ENCODE assay signal across 10 cellular contexts in genomic region chr17:81516439-81516838, GRCh38. TPM values are rescaled to one million over a fixed set of nuclear protein-coding genes. Genes with fewer than 3 reads are reported as not detected.
DNase-seq lines count a peak whose midpoint lies in the region; ATAC-seq and TF ChIP-seq lines count a peak whose summit lies in the region.
"Had no signal": no experiment of that assay in that cellular context is flagged by ENCODE, and none has a peak within 500 bp of the region (broad histone marks: within the 10 kb centered on the region; RNA-seq: fewer than 3 reads in every experiment).

No MANE protein-coding gene starts in this region.

- peak overlapping the region; percentile 100 for H3K9ac ChIP-seq in HUES6 (ENCODE audit: low read length)
- no peak overlapping the region for H3K9ac ChIP-seq in mammary epithelial cell (ENCODE audit: insufficient read depth, low read length)

- CTCF ChIA-PET in mammary epithelial cell (lab: Charles Lee; ENCODE audit: low non-redundant PET): no interaction called here

- peaks cover 9% of the 10 kb centered on the region for H4K20me1 ChIP-seq in mammary epithelial cell (ENCODE audit: insufficient read depth, low read length)

- BruUV-seq in mammary epithelial cell (replicated peaks; lab: Mats Ljungman, UMichigan): no TSS peak

- in situ Hi-C loops in mammary epithelial cell (cut with MboI; ENCODE audit: low sequenced_read_pairs in 2 of 2): no loop called here

- no peak overlapping the region for H2AFZ ChIP-seq in ACC112 (ENCODE audit: low read length, unreplicated experiment)
- H2AFZ ChIP-seq in mammary epithelial cell (ENCODE audit: low read depth, low read length): no peak overlapping the region

- DNase-seq in mammary epithelial cell: no peak
- no peak for DNase-seq in NCI-H526 (lab: John Stamatoyannopoulos, UW)
- DNase-seq in HT-29 (ENCODE audit: low spot score): no peak
- DNase-seq: GDM1, KBM-7 had no signal

- H3K36me3 ChIP-seq in ACC112 (ENCODE audit: insufficient read depth, low read length) (peaks cover 9% of the 10 kb centered on the region; the same call in 1 of the 2 replicates), HUES6 (ENCODE audit: control insufficient read depth, insufficient read depth, low read length) (peaks cover 8% of the 10 kb centered on the region), mammary epithelial cell (ENCODE audit: insufficient read depth, low read length) (peaks cover 5% of the 10 kb centered on the region), muscle layer of duodenum (ENCODE audit: control insufficient read depth in 1 of 2, insufficient read depth in 2 of 2, low read length in 2 of 2) (peaks cover 3 to 8% of the 10 kb centered on the region in 2 donors)

- H3K9me3 ChIP-seq in HUES6 (ENCODE audit: control insufficient read depth, insufficient read depth, low read depth, low read length) (no peaks in the 10 kb centered on the region), mammary epithelial cell (replicated peaks; ENCODE audit: insufficient read depth, low read length) (no peaks in the 10 kb centered on the region), muscle layer of duodenum (ENCODE audit: control insufficient read depth in 1 of 2, low read length in 2 of 2) (no peaks in the 10 kb centered on the region)

- H3K27me3 ChIP-seq in ACC112 (ENCODE audit: insufficient read depth, low read length): no peaks in the 10 kb centered on the region
- peaks cover 30% of the 10 kb centered on the region for H3K27me3 ChIP-seq in HUES6 (ENCODE audit: control insufficient read depth, insufficient read depth, low read length)
- no peaks in the 10 kb centered on the region for H3K27me3 ChIP-seq in mammary epithelial cell (ENCODE audit: insufficient read depth, low read length)
- H3K27me3 ChIP-seq in muscle layer of duodenum (ENCODE audit: low read depth, low read length): no peaks in the 10 kb centered on the region

- H3K4me3 ChIP-seq in ACC112 (ENCODE audit: low read depth, low read length) (peak overlapping the region; percentile 80), HUES6 (ENCODE audit: low read depth, low read length) (peak overlapping the region; percentile 90), mammary epithelial cell (replicated peaks in 1 of 3; ENCODE audit: insufficient read depth in 1 of 3, low read depth in 2 of 3, low read length in 3 of 3) (peak overlapping the region; percentile 31 to 66 (median 59)), muscle layer of duodenum (ENCODE audit: low read depth in 1 of 2, low read length in 2 of 2) (peak overlapping the region; percentile 64 to 89)

- H3K79me2 ChIP-seq in ACC112 (ENCODE audit: control insufficient read depth, insufficient read depth, low read length, unreplicated experiment) (peaks cover 33% of the 10 kb centered on the region), mammary epithelial cell (ENCODE audit: insufficient read depth, low read length) (peaks cover 40% of the 10 kb centered on the region)

- H3K27ac ChIP-seq in ACC112 (ENCODE audit: low read depth, low read length): no peak overlapping the region
- H3K27ac ChIP-seq in HUES6 (ENCODE audit: low read depth, low read length): peak overlapping the region; percentile 12; the same call in 1 of the 2 replicates
- no peak overlapping the region for H3K27ac ChIP-seq in mammary epithelial cell (ENCODE audit: insufficient read depth, low read depth, low read length)
- peak overlapping the region; percentile 56 for H3K27ac ChIP-seq in muscle layer of duodenum (ENCODE audit: low read length)

- 11% methylated on average over 3 of the region's 4 CpGs for WGBS in mammary epithelial cell (ENCODE audit: low coverage, missing lambda C conversion rate)

- ATAC-seq in HG03095 (IDR thresholded peaks at IDR 0.05; ENCODE audit: unreplicated experiment) (no peak), GM21381 (IDR thresholded peaks at IDR 0.05; ENCODE audit: unreplicated experiment) (no peak)

- H3K4me1 ChIP-seq in ACC112 (ENCODE audit: control insufficient read depth, insufficient read depth, low read length, unreplicated experiment) (peaks cover 23% of the 10 kb centered on the region), HUES6 (ENCODE audit: control insufficient read depth, insufficient read depth, low read length) (peaks cover 41% of the 10 kb centered on the region), mammary epithelial cell (ENCODE audit: insufficient read depth, low read length) (peaks cover 60% of the 10 kb centered on the region), muscle layer of duodenum (ENCODE audit: control insufficient read depth in 1 of 2, insufficient read depth in 2 of 2, low read length in 2 of 2) (peaks cover 9 to 47% of the 10 kb centered on the region in 2 donors)

- peak overlapping the region; percentile 99 for H3K4me2 ChIP-seq in mammary epithelial cell (ENCODE audit: insufficient read depth, low read depth, low read length)

- dilution Hi-C loops in mammary epithelial cell (cut with HindIII; ENCODE audit: low sequenced_read_pairs): loop anchor here (5.0 to 25.0 kb wide), 4 partner anchors 59 to 504 kb away; partner anchors contain the start of genes PCYT2 and SIRT7

- no peak for TF ChIP-seq CTCF in mammary epithelial cell (conservative IDR thresholded peaks at IDR 0.05 in 1 of 2, IDR thresholded peaks at IDR 0.05 in 1 of 2; ENCODE audit: extremely low read depth in 1 of 2, insufficient read depth in 1 of 2, low read depth in 1 of 2, low read length in 2 of 2)

- intact Hi-C loops in mammary epithelial cell (cut with micrococcal nuclease): loop anchor here (10.0 kb wide), 1 partner anchor 348 kb away; the partner anchor contains the start of gene P4HB

RNA-seq across cellular contexts. Expression of gene ACTG1, which starts 3.8 kb away (rescaled TPM):
- over 10,000 TPM in 1 of 2 donors, 1,000 to 10,000 TPM in 1; 3,950 to 24,255 TPM for total RNA-seq in mammary epithelial cell
- polyA plus RNA-seq in mammary epithelial cell: 8,707 TPM
- polyA minus RNA-seq in mammary epithelial cell: 4,992 TPM
- 3,401 and 4,670 TPM in 2 replicates for total RNA-seq in HT-29 (2014; rRNA removed; shearing (Covaris generic))

RNA-seq across cellular contexts. Expression of gene FSCN2, which starts 11.7 kb away (rescaled TPM):
- total RNA-seq in mammary epithelial cell: under 1 TPM; 0.47 to 0.83 TPM
- 0.03 TPM for polyA plus RNA-seq in mammary epithelial cell
- polyA minus RNA-seq in mammary epithelial cell: not detected
- 4.3 and 4.7 TPM in 2 replicates for total RNA-seq in HT-29 (2014; rRNA removed; shearing (Covaris generic))

RNA-seq across cellular contexts. Expression of gene FAAP100, which starts 35.7 kb away (rescaled TPM):
- 10 to 100 TPM; 23.5 to 26.6 TPM for total RNA-seq in mammary epithelial cell
- 14.6 TPM for polyA plus RNA-seq in mammary epithelial cell
- polyA minus RNA-seq in mammary epithelial cell: 37.0 TPM
- total RNA-seq in HT-29 (2014; rRNA removed; shearing (Covaris generic)): 67.5 and 70.9 TPM in 2 replicates

Comparison
In these comparisons a context has a peak if more than half of its experiments do, and no peak if none do; other contexts are left out.
1. H3K27ac ChIP-seq: peak in HUES6 (single experiment) and muscle layer of duodenum (single experiment); none in ACC112 (single experiment) and mammary epithelial cell (single experiment).
2. Peak in every context shown above with its lines, with median percentiles within 50 percentile points of each other: H3K4me3 ChIP-seq.